8 cellular contexts compared by ENCODE assay signal in genomic region chr1:206723500-206724472, GRCh38. TPM values are rescaled to one million over a fixed set of nuclear protein-coding genes. Genes with fewer than 3 reads are reported as not detected.
A peak's percentile ranks its signal among the peaks of the same experiment; 100 is the strongest.
DNase-seq lines count a peak whose midpoint lies in the region; ATAC-seq and TF ChIP-seq lines count a peak whose summit lies in the region.

No MANE protein-coding gene starts in this region.

- peaks cover 82% of the 10 kb centered on the region for H3K4me1 Mint-ChIP-seq in stimulated activated effector memory CD8-positive, alpha-beta T cell treated with anti-CD3 and anti-CD28 coated beads, Interleukin-12 subunit alpha, Interleukin-12 subunit beta, amount 100 ng/mL, for 72 hours

- ATAC-seq in stimulated activated effector memory CD8-positive, alpha-beta T cell treated with anti-CD3 and anti-CD28 coated beads, Interleukin-12 subunit alpha, Interleukin-12 subunit beta, amount 100 ng/mL, for 72 hours: no peak
- ATAC-seq in GM19328 (IDR thresholded peaks at IDR 0.05; ENCODE audit: unreplicated experiment): no peak
- no peak for ATAC-seq in GM21360 (IDR thresholded peaks at IDR 0.05; ENCODE audit: unreplicated experiment)

- peaks cover 93% of the 10 kb centered on the region for H4K20me1 ChIP-seq in hepatocyte (ENCODE audit: insufficient read depth, poor library complexity, severe bottlenecking)

- H3K4me3 Mint-ChIP-seq in stimulated activated effector memory CD8-positive, alpha-beta T cell treated with anti-CD3 and anti-CD28 coated beads, Interleukin-12 subunit alpha, Interleukin-12 subunit beta, amount 100 ng/mL, for 72 hours: no peak overlapping the region

- CTCF ChIA-PET in HEK293 (lab: Yijun Ruan, JAX): interaction anchor here (0.6 to 4.5 kb wide), 16 partner anchors 9 to 259 kb away, joined by 3 to 62 read pairs (median 6); no protein-coding TSS in a partner anchor

- no peak overlapping the region for H3K27ac ChIP-seq in HEK293 (ENCODE audit: extremely low read depth, low read depth, low read length)
- H3K27ac ChIP-seq in hepatocyte: peak overlapping the region; percentile 44

- H3K4me1 ChIP-seq in HEK293 (ENCODE audit: control insufficient read depth, insufficient read depth, low read length) (no peaks in the 10 kb centered on the region; the same call in 1 of the 2 replicates), hepatocyte (ENCODE audit: insufficient read depth) (peaks cover 10% of the 10 kb centered on the region)

- H3K9me2 ChIP-seq in hepatocyte (replicated peaks; ENCODE audit: insufficient read depth): no peaks in the 10 kb centered on the region

- TF ChIP-seq CTCF in HEK293 (tag by site-specific recombination; IDR thresholded peaks at IDR 0.05) (no peak), hepatocyte (IDR thresholded peaks at IDR 0.05; ENCODE audit: poor library complexity) (no peak)

- DNase-seq in amniotic epithelial cell (ENCODE audit: low read depth) (peak; percentile 83), hepatocyte (ENCODE audit: low spot score) (peak; percentile 45), occipital lobe (lab: John Stamatoyannopoulos, UW) (no peak), cerebellar cortex (ENCODE audit: low spot score) (no peak)
- no peak for DNase-seq in stimulated activated effector memory CD8-positive, alpha-beta T cell treated with anti-CD3 and anti-CD28 coated beads, Interleukin-12 subunit alpha, Interleukin-12 subunit beta, amount 100 ng/mL, for 72 hours (ENCODE audit: low spot score in 2 of 2)

- POLR2A ChIA-PET in HEK293 (lab: Yijun Ruan, JAX): no interaction called here

- H3K9me3 Mint-ChIP-seq in stimulated activated effector memory CD8-positive, alpha-beta T cell treated with anti-CD3 and anti-CD28 coated beads, Interleukin-12 subunit alpha, Interleukin-12 subunit beta, amount 100 ng/mL, for 72 hours: no peaks in the 10 kb centered on the region

- peaks cover 5% of the 10 kb centered on the region for H3K36me3 Mint-ChIP-seq in stimulated activated effector memory CD8-positive, alpha-beta T cell treated with anti-CD3 and anti-CD28 coated beads, Interleukin-12 subunit alpha, Interleukin-12 subunit beta, amount 100 ng/mL, for 72 hours

- H3K36me3 ChIP-seq in HEK293 (ENCODE audit: control insufficient read depth in 2 of 2, insufficient read depth in 1 of 2, low read length in 2 of 2): no peaks in the 10 kb centered on the region
- no peaks in the 10 kb centered on the region for H3K36me3 ChIP-seq in hepatocyte (replicated peaks; ENCODE audit: insufficient read depth, low read depth)

- H3K9me3 ChIP-seq in HEK293 (ENCODE audit: control insufficient read depth, insufficient read depth, low read depth, low read length): no peaks in the 10 kb centered on the region
- no peaks in the 10 kb centered on the region for H3K9me3 ChIP-seq in hepatocyte (ENCODE audit: low read depth)

- peaks cover 97% of the 10 kb centered on the region for H3K79me2 ChIP-seq in hepatocyte

- no peaks in the 10 kb centered on the region for H3K27me3 ChIP-seq in hepatocyte

- peak overlapping the region; percentile 65 for H3K27ac Mint-ChIP-seq in stimulated activated effector memory CD8-positive, alpha-beta T cell treated with anti-CD3 and anti-CD28 coated beads, Interleukin-12 subunit alpha, Interleukin-12 subunit beta, amount 100 ng/mL, for 72 hours

- WGBS in hepatocyte (ENCODE audit: low lambda C conversion rate, missing lambda C conversion rate): 66% methylated on average over 16 of the region's 16 CpGs

- no peak overlapping the region for H3K4me2 ChIP-seq in hepatocyte

- no peak overlapping the region for H2AFZ ChIP-seq in hepatocyte

- H3K4me3 ChIP-seq in HEK293 (ENCODE audit: low read depth, low read length): no peak overlapping the region
- H3K4me3 ChIP-seq in hepatocyte: no peak overlapping the region

TF ChIP-seq in HEK293, 187 proteins besides CTCF, POLR2A, EP300 and RAD21:
- TF ChIP-seq, protein P1, sequence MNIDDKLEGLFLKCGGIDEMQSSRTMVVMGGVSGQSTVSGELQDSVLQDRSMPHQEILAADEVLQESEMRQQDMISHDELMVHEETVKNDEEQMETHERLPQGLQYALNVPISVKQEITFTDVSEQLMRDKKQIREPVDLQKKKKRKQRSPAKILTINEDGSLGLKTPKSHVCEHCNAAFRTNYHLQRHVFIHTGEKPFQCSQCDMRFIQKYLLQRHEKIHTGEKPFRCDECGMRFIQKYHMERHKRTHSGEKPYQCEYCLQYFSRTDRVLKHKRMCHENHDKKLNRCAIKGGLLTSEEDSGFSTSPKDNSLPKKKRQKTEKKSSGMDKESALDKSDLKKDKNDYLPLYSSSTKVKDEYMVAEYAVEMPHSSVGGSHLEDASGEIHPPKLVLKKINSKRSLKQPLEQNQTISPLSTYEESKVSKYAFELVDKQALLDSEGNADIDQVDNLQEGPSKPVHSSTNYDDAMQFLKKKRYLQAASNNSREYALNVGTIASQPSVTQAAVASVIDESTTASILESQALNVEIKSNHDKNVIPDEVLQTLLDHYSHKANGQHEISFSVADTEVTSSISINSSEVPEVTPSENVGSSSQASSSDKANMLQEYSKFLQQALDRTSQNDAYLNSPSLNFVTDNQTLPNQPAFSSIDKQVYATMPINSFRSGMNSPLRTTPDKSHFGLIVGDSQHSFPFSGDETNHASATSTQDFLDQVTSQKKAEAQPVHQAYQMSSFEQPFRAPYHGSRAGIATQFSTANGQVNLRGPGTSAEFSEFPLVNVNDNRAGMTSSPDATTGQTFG (tag by site-specific recombination; IDR thresholded peaks at IDR 0.05; ENCODE audit: borderline replicate concordance): no peak
- TF ChIP-seq ZIC2 (tag by site-specific recombination; IDR thresholded peaks at IDR 0.05): peak; percentile 98
- peak; percentile 75 for TF ChIP-seq GLIS1 (tag by site-specific recombination; IDR thresholded peaks at IDR 0.05)
- peak; percentile 43 for TF ChIP-seq ZBTB8A (tag by site-specific recombination; IDR thresholded peaks at IDR 0.05)
- no peak for TF ChIP-seq ZNF585B (tag by site-specific recombination; IDR thresholded peaks at IDR 0.05)
- no peak for TF ChIP-seq ZNF610 (tag by site-specific recombination; IDR thresholded peaks at IDR 0.05; ENCODE audit: borderline replicate concordance)
- TF ChIP-seq ZNF677 (tag by site-specific recombination; IDR thresholded peaks at IDR 0.05): no peak
- TF ChIP-seq ZNF596 (tag by site-specific recombination; IDR thresholded peaks at IDR 0.05): no peak
- TF ChIP-seq OVOL3 (tag by site-specific recombination; IDR thresholded peaks at IDR 0.05): no peak
- no peak for TF ChIP-seq KLF7 (tag by site-specific recombination; IDR thresholded peaks at IDR 0.05; ENCODE audit: borderline replicate concordance)
TF ChIP-seq in HEK293: peak in this region for 3.

RNA-seq across cellular contexts. Expression of gene MAPKAPK2, which starts 39.1 kb away (rescaled TPM):
- total RNA-seq in hepatocyte (38.9 and 39.4 TPM in 2 replicates), occipital lobe (8.1 TPM)
- 12.8 and 13.3 TPM in 2 replicates for polyA plus RNA-seq in hepatocyte

RNA-seq across cellular contexts. Expression of gene IL19, which starts 46.8 kb away (rescaled TPM):
- total RNA-seq in hepatocyte (0.28 and 0.37 TPM in 2 replicates), occipital lobe (not detected)
- polyA plus RNA-seq in hepatocyte: not detected in 2 replicates

RNA-seq across cellular contexts. Expression of gene IL10, which starts 48.5 kb away (rescaled TPM):
- total RNA-seq in hepatocyte: not detected in 2 replicates
- 0.49 and 0.50 TPM in 2 replicates for polyA plus RNA-seq in hepatocyte
- not detected for total RNA-seq in occipital lobe

Comparison
In these comparisons a context has a peak if more than half of its experiments do, and no peak if none do; other contexts are left out.
1. DNase-seq: peak in amniotic epithelial cell (single experiment) and hepatocyte (single experiment); none in stimulated activated effector memory CD8-positive, alpha-beta T cell treated with anti-CD3 and anti-CD28 coated beads, Interleukin-12 subunit alpha, Interleukin-12 subunit beta, amount 100 ng/mL, for 72 hours (0 of 2), occipital lobe (single experiment) and cerebellar cortex (single experiment).